In genomic region chr15:58472221-58472620, GRCh38 we compare ENCODE assay signal across 24 cellular contexts. TPM values are rescaled to one million over a fixed set of nuclear protein-coding genes. Genes with fewer than 3 reads are reported as not detected.
DNase-seq lines count a peak whose midpoint lies in the region; ATAC-seq and TF ChIP-seq lines count a peak whose summit lies in the region.
"Had no signal": no experiment of that assay in that cellular context is flagged by ENCODE, and none has a peak within 500 bp of the region (broad histone marks: within the 10 kb centered on the region; RNA-seq: fewer than 3 reads in every experiment).

No MANE protein-coding gene starts in this region.

- H3K27me3 Mint-ChIP-seq in activated CD4-positive, alpha-beta T cell treated with anti-CD3 and anti-CD28 coated beads, Interleukin-2, amount 10 ng/mL, durations not matched to agents 24 days and 14 days: no peaks in the 10 kb centered on the region
- no peaks in the 10 kb centered on the region for H3K27me3 Mint-ChIP-seq in effector memory CD8-positive, alpha-beta T cell

- intact Hi-C loops in activated CD4-positive, alpha-beta T cell treated with anti-CD3 and anti-CD28 coated beads, Interleukin-2, amount 10 ng/mL, durations not matched to agents 24 days and 14 days (cut with micrococcal nuclease): loop anchor here (2.0 to 10.0 kb wide), 3 partner anchors 15 to 123 kb away; no protein-coding TSS in a partner anchor

- H3K36me3 Mint-ChIP-seq in activated CD4-positive, alpha-beta T cell treated with anti-CD3 and anti-CD28 coated beads, Interleukin-2, amount 10 ng/mL, durations not matched to agents 24 days and 14 days (ENCODE audit: low read depth): peaks cover 7% of the 10 kb centered on the region
- peaks cover 5% of the 10 kb centered on the region for H3K36me3 Mint-ChIP-seq in effector memory CD8-positive, alpha-beta T cell (ENCODE audit: insufficient read depth)
- H3K36me3 Mint-ChIP-seq in stimulated activated effector memory CD8-positive, alpha-beta T cell treated with anti-CD3 and anti-CD28 coated beads, Interleukin-12 subunit alpha, Interleukin-12 subunit beta, amount 100 ng/mL, for 72 hours: no peaks in the 10 kb centered on the region
- H3K36me3 Mint-ChIP-seq: stimulated activated naive B cell treated with anti-CD40 and anti-IgM and Interleukin-4, amounts not matched to agents 10 μg/mL and 1 μg/mL and 100 μg/mL, for 72 hours had no signal

- H3K9me3 Mint-ChIP-seq in activated CD4-positive, alpha-beta T cell treated with anti-CD3 and anti-CD28 coated beads, Interleukin-2, amount 10 ng/mL, durations not matched to agents 24 days and 14 days: peaks cover 14% of the 10 kb centered on the region
- no peaks in the 10 kb centered on the region for H3K9me3 Mint-ChIP-seq in effector memory CD8-positive, alpha-beta T cell
- H3K9me3 Mint-ChIP-seq in stimulated activated effector memory CD8-positive, alpha-beta T cell treated with anti-CD3 and anti-CD28 coated beads, Interleukin-12 subunit alpha, Interleukin-12 subunit beta, amount 100 ng/mL, for 72 hours: no peaks in the 10 kb centered on the region
- H3K9me3 Mint-ChIP-seq: activated B cell treated with CpG ODN at 0.5 μM for 24 hours; stimulated activated naive B cell treated with anti-CD40 and anti-IgM and Interleukin-4, amounts not matched to agents 10 μg/mL and 1 μg/mL and 100 μg/mL, for 72 hours had no signal

- CTCF ChIA-PET in RWPE1 (lab: Yijun Ruan, JAX): no interaction called here

- peak overlapping the region; percentile 53 for H3K27ac Mint-ChIP-seq in activated CD4-positive, alpha-beta T cell treated with anti-CD3 and anti-CD28 coated beads, Interleukin-2, amount 10 ng/mL, durations not matched to agents 24 days and 14 days
- H3K27ac Mint-ChIP-seq in effector memory CD8-positive, alpha-beta T cell: peak overlapping the region; percentile 81 to 90
- H3K27ac Mint-ChIP-seq in stimulated activated effector memory CD8-positive, alpha-beta T cell treated with anti-CD3 and anti-CD28 coated beads, Interleukin-12 subunit alpha, Interleukin-12 subunit beta, amount 100 ng/mL, for 72 hours: peak overlapping the region; percentile 97
- H3K27ac Mint-ChIP-seq: activated B cell treated with CpG ODN at 0.5 μM for 24 hours had no signal

- no peak for TF ChIP-seq CTCF in RWPE1 (conservative IDR thresholded peaks at IDR 0.05; ENCODE audit: low read depth)

- H3K4me3 Mint-ChIP-seq in activated CD4-positive, alpha-beta T cell treated with anti-CD3 and anti-CD28 coated beads, Interleukin-2, amount 10 ng/mL, durations not matched to agents 24 days and 14 days: no peak overlapping the region
- H3K4me3 Mint-ChIP-seq in effector memory CD8-positive, alpha-beta T cell: no peak overlapping the region
- H3K4me3 Mint-ChIP-seq in stimulated activated effector memory CD8-positive, alpha-beta T cell treated with anti-CD3 and anti-CD28 coated beads, Interleukin-12 subunit alpha, Interleukin-12 subunit beta, amount 100 ng/mL, for 72 hours: no peak overlapping the region
- H3K4me3 Mint-ChIP-seq: activated B cell treated with CpG ODN at 0.5 μM for 24 hours; stimulated activated naive B cell treated with anti-CD40 and anti-IgM and Interleukin-4, amounts not matched to agents 10 μg/mL and 1 μg/mL and 100 μg/mL, for 72 hours had no signal

- POLR2A ChIA-PET in RWPE1 (lab: Yijun Ruan, JAX; ENCODE audit: low non-redundant PET): no interaction called here

- H3K4me1 Mint-ChIP-seq in activated CD4-positive, alpha-beta T cell treated with anti-CD3 and anti-CD28 coated beads, Interleukin-2, amount 10 ng/mL, durations not matched to agents 24 days and 14 days: peaks cover 60% of the 10 kb centered on the region
- peaks cover 46 to 56% of the 10 kb centered on the region in 2 donors for H3K4me1 Mint-ChIP-seq in effector memory CD8-positive, alpha-beta T cell (ENCODE audit: low read depth in 2 of 2)
- H3K4me1 Mint-ChIP-seq in stimulated activated effector memory CD8-positive, alpha-beta T cell treated with anti-CD3 and anti-CD28 coated beads, Interleukin-12 subunit alpha, Interleukin-12 subunit beta, amount 100 ng/mL, for 72 hours: peaks cover 47% of the 10 kb centered on the region

- no peak for DNase-seq in activated CD4-positive, alpha-beta T cell treated with anti-CD3 and anti-CD28 coated beads, Interleukin-2, amount 10 ng/mL, durations not matched to agents 24 days and 14 days
- DNase-seq in activated CD4-positive, alpha-beta T cell treated with anti-CD3 and anti-CD28 coated beads for 48 hours: no peak
- no peak for DNase-seq in RWPE1 (ENCODE audit: low spot score)
- DNase-seq in effector memory CD8-positive, alpha-beta T cell: no peak
- DNase-seq in stimulated activated effector memory CD8-positive, alpha-beta T cell treated with anti-CD3 and anti-CD28 coated beads, Interleukin-12 subunit alpha, Interleukin-12 subunit beta, amount 100 ng/mL, for 72 hours (ENCODE audit: low spot score in 2 of 2): no peak
- no peak for DNase-seq in activated CD4-positive, alpha-beta T cell treated with anti-CD3 and anti-CD28 coated beads for 1 hour
- DNase-seq: 8988T; activated B cell treated with CpG ODN at 0.5 μM for 24 hours; activated effector memory CD4-positive, alpha-beta T cell treated with anti-CD3 and anti-CD28 coated beads, Interleukin-2, amount 50 U/mL, for 16 hours; effector CD4-positive, alpha-beta T cell; left ventricle myocardium superior; mucosa of descending colon; NCI-H1417 treated with DMSO at 0.1 percent for 48 hours; NCI-H2171; NCI-H82; SK-N-SH; stimulated activated naive B cell treated with anti-CD40 and anti-IgM and Interleukin-4, amounts not matched to agents 10 μg/mL and 1 μg/mL and 100 μg/mL, for 72 hours; T-helper 9 cell had no signal

- ATAC-seq in effector memory CD8-positive, alpha-beta T cell (replicated peaks): no peak
- no peak for ATAC-seq in stimulated activated effector memory CD8-positive, alpha-beta T cell treated with anti-CD3 and anti-CD28 coated beads, Interleukin-12 subunit alpha, Interleukin-12 subunit beta, amount 100 ng/mL, for 72 hours
- ATAC-seq in GM18868 (IDR thresholded peaks at IDR 0.05; ENCODE audit: unreplicated experiment): no peak
- ATAC-seq in GM19351 (IDR thresholded peaks at IDR 0.05; ENCODE audit: unreplicated experiment): no peak
- ATAC-seq: left ventricle myocardium superior; mucosa of descending colon; stimulated activated naive B cell treated with anti-CD40 and anti-IgM and Interleukin-4, amounts not matched to agents 10 μg/mL and 1 μg/mL and 100 μg/mL, for 72 hours had no signal

- peak overlapping the region; percentile 93; the same call in 1 of the 2 replicates for H3K27ac ChIP-seq in RWPE1
- H3K27ac ChIP-seq: ascending aorta, tibial artery had no signal

RNA-seq across cellular contexts. Expression of gene LIPC, which starts 40.4 kb away (rescaled TPM):
- 0.80 and 0.93 TPM in 2 replicates for total RNA-seq in activated CD4-positive, alpha-beta T cell treated with anti-CD3 and anti-CD28 coated beads, Interleukin-2, amount 10 ng/mL, durations not matched to agents 24 days and 14 days
- total RNA-seq: activated B cell treated with CpG ODN at 0.5 μM for 24 hours, ascending aorta, cerebellum, G401 had no signal
